In genomic region chr20:36607586-36608387, GRCh38 we compare ENCODE assay signal across 10 cellular contexts. TPM values are rescaled to one million over a fixed set of nuclear protein-coding genes. Genes with fewer than 3 reads are reported as not detected.
DNase-seq lines count a peak whose midpoint lies in the region; ATAC-seq, FAIRE-seq and TF ChIP-seq lines count a peak whose summit lies in the region.
"Had no signal": no experiment of that assay in that cellular context is flagged by ENCODE, and none has a peak within 500 bp of the region (broad histone marks: within the 10 kb centered on the region; RNA-seq: fewer than 3 reads in every experiment).

No MANE protein-coding gene starts in this region.

- peaks cover 24% of the 10 kb centered on the region for H3K4me1 Mint-ChIP-seq in activated T-cell treated with anti-CD3 and anti-CD28 coated beads, Interleukin-2, amount 50 U/mL, for 4 hours (ENCODE audit: low read depth)

- peaks cover 4 to 30% (median 28%) of the 10 kb centered on the region in 5 donors for H3K4me1 ChIP-seq in subcutaneous abdominal adipose tissue (ENCODE audit: control insufficient read depth in 5 of 5, insufficient read depth in 5 of 5, low read length in 5 of 5)

- TF ChIP-seq POLR2A in H54 (IDR thresholded peaks at IDR 0.05; ENCODE audit: low read depth, low read length) = no peak

- peak overlapping the region; percentile 92 for H3K27ac ChIP-seq in subcutaneous abdominal adipose tissue (ENCODE audit: low read depth, low read length)

- H3K27me3 Mint-ChIP-seq in activated T-cell treated with anti-CD3 and anti-CD28 coated beads, Interleukin-2, amount 50 U/mL, for 4 hours (ENCODE audit: low read depth) = no peaks in the 10 kb centered on the region
- H3K27me3 Mint-ChIP-seq: memory B cell had no signal

- DNase-seq in activated T-cell treated with anti-CD3 and anti-CD28 coated beads, Interleukin-2, amount 50 U/mL, for 4 hours = no peak
- DNase-seq in activated T-cell treated with anti-CD3 and anti-CD28 coated beads for 4 hours (no peak), SW480 (ENCODE audit: low spot score) (peak; percentile 61), iris pigment epithelial cell (ENCODE audit: low read depth) (peak; percentile 11), H54 (ENCODE audit: insufficient read length, low spot score) (no peak), NCI-H510A treated with DMSO at 0.1 percent for 48 hours (lab: John Stamatoyannopoulos, UW) (no peak)
- DNase-seq: KBM-7 had no signal

- H3K4me3 Mint-ChIP-seq in activated T-cell treated with anti-CD3 and anti-CD28 coated beads, Interleukin-2, amount 50 U/mL, for 4 hours = peak overlapping the region; percentile 99

- FAIRE-seq in H54 (lab: Jason Lieb, UNC) = no peak

- peaks cover 19% of the 10 kb centered on the region for H3K36me3 Mint-ChIP-seq in activated T-cell treated with anti-CD3 and anti-CD28 coated beads, Interleukin-2, amount 50 U/mL, for 4 hours (ENCODE audit: insufficient read depth)

- no peaks in the 10 kb centered on the region for H3K27me3 ChIP-seq in subcutaneous abdominal adipose tissue (ENCODE audit: control insufficient read depth in 5 of 5, insufficient read depth in 4 of 5, low read length in 5 of 5)

- no peak for ATAC-seq in activated T-cell treated with anti-CD3 and anti-CD28 coated beads, Interleukin-2, amount 50 U/mL, for 4 hours
- no peak for ATAC-seq in GM21390 (IDR thresholded peaks at IDR 0.05; ENCODE audit: unreplicated experiment)

- peaks cover 6 to 50% (median 46%) of the 10 kb centered on the region in 5 donors for H3K36me3 ChIP-seq in subcutaneous abdominal adipose tissue (ENCODE audit: control insufficient read depth in 5 of 5, insufficient read depth in 5 of 5, low read length in 5 of 5)

- peak overlapping the region in 3 of 5 donors; percentile 7 to 87 (median 55) for H3K9ac ChIP-seq in subcutaneous abdominal adipose tissue (ENCODE audit: low read length in 5 of 5)

- no peaks in the 10 kb centered on the region for H3K9me3 Mint-ChIP-seq in activated T-cell treated with anti-CD3 and anti-CD28 coated beads, Interleukin-2, amount 50 U/mL, for 4 hours
- H3K9me3 Mint-ChIP-seq: memory B cell had no signal

- H3K9me3 ChIP-seq in subcutaneous abdominal adipose tissue (ENCODE audit: control insufficient read depth in 5 of 5, low read length in 5 of 5) = no peaks in the 10 kb centered on the region

- no peak overlapping the region for H3K4me3 ChIP-seq in subcutaneous abdominal adipose tissue (ENCODE audit: low read depth in 1 of 5, low read length in 5 of 5)

RNA-seq across cellular contexts. Expression of gene RAB5IF, which starts 2.2 kb away (rescaled TPM):
- 100 to 1,000 TPM; 142 to 153 (median 147) TPM for total RNA-seq in activated T-cell treated with anti-CD3 and anti-CD28 coated beads, Interleukin-2, amount 50 U/mL, for 4 hours

RNA-seq across cellular contexts. Expression of gene TGIF2, which starts 34.4 kb away (rescaled TPM):
- total RNA-seq in activated T-cell treated with anti-CD3 and anti-CD28 coated beads, Interleukin-2, amount 50 U/mL, for 4 hours = 10 to 100 TPM; 62.2 to 63.9 (median 62.5) TPM

RNA-seq across cellular contexts. Expression of gene SLA2, which starts 38.2 kb away (rescaled TPM):
- total RNA-seq in activated T-cell treated with anti-CD3 and anti-CD28 coated beads, Interleukin-2, amount 50 U/mL, for 4 hours = 10 to 100 TPM; 50.3 to 77.0 (median 57.8) TPM

Comparison
In these comparisons a context has a peak if more than half of its experiments do, and no peak if none do; other contexts are left out.
1. DNase-seq: peak in SW480 (single experiment) and iris pigment epithelial cell (single experiment); none in activated T-cell treated with anti-CD3 and anti-CD28 coated beads, Interleukin-2, amount 50 U/mL, for 4 hours (single experiment), activated T-cell treated with anti-CD3 and anti-CD28 coated beads for 4 hours (single experiment), H54 (single experiment) and NCI-H510A treated with DMSO at 0.1 percent for 48 hours (single experiment).